In the genomic region with DNA sequence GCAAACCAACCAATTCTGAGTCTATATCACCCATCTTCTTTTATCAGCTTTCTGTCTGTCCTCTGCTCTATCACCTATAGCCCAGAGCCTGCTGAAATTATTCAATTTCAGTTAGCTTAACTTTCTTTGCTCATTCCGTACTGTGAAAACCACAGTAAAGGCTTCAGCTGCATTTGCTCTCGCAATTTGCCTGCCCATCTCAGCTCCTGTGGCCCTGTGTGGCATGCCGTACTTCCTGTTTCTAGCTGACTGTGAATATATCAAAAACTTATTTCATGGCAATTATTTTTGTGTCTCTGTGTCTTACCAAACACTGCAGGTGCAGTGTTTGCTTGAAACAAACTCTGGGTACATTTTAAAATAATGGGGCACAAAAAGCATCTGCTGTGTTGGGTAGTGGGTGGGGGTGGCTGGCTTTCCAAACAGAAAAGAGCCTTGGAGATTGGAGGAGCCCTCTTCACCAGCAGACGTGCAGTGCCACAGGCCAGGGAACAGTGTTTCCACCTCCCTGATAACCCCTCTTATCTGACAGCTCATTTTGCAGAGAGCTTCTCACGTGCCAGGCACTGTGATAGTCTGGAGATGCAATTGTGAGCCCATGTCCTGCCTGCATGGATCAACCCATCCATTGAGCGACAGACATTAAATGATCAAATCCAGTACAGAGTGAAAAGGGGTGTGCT, we compare ENCODE assay signal across 13 cellular contexts. TPM values are rescaled to one million over a fixed set of nuclear protein-coding genes. Genes with fewer than 3 reads are reported as not detected.
DNase-seq lines count a peak whose midpoint lies in the region; ATAC-seq and TF ChIP-seq lines count a peak whose summit lies in the region.
"Had no signal": no experiment of that assay in that cellular context is flagged by ENCODE, and none has a peak within 500 bp of the region (broad histone marks: within the 10 kb centered on the region; RNA-seq: fewer than 3 reads in every experiment).

No MANE protein-coding gene starts in this region.

- H3K36me3 Mint-ChIP-seq in activated CD4-positive, alpha-beta T cell treated with anti-CD3 and anti-CD28 coated beads, Interleukin-2, amount 10 ng/mL, durations not matched to agents 24 days and 14 days (ENCODE audit: low read depth) = no peaks in the 10 kb centered on the region
- H3K36me3 Mint-ChIP-seq: stimulated activated memory B cell treated with anti-CD40 and anti-IgM and Interleukin-4, amounts not matched to agents 10 μg/mL and 1 μg/mL and 100 μg/mL, for 72 hours had no signal

- H3K27ac Mint-ChIP-seq in activated CD4-positive, alpha-beta T cell treated with anti-CD3 and anti-CD28 coated beads, Interleukin-2, amount 10 ng/mL, durations not matched to agents 24 days and 14 days = peak overlapping the region; percentile 14
- H3K27ac Mint-ChIP-seq: stimulated activated memory B cell treated with anti-CD40 and anti-IgM and Interleukin-4, amounts not matched to agents 10 μg/mL and 1 μg/mL and 100 μg/mL, for 72 hours had no signal

- peak overlapping the region; percentile 70 for H3K9ac ChIP-seq in Loucy (ENCODE audit: low read depth, low read length, poor library complexity, severe bottlenecking)

- H3K4me3 ChIP-seq in Loucy (ENCODE audit: low read length, poor library complexity, severe bottlenecking) = peak overlapping the region; percentile 67
- H3K4me3 ChIP-seq: adrenal gland had no signal

- peaks cover 57% of the 10 kb centered on the region for H3K4me1 ChIP-seq in Loucy (ENCODE audit: insufficient read depth, low read length, poor library complexity, severe bottlenecking)
- H3K4me1 ChIP-seq: adrenal gland had no signal

- peaks cover 9% of the 10 kb centered on the region for H3K27me3 Mint-ChIP-seq in activated CD4-positive, alpha-beta T cell treated with anti-CD3 and anti-CD28 coated beads, Interleukin-2, amount 10 ng/mL, durations not matched to agents 24 days and 14 days

- TF ChIP-seq CTCF in Loucy (conservative IDR thresholded peaks at IDR 0.05; ENCODE audit: low read length) = no peak

- DNase-seq in AML-193 (lab: John Stamatoyannopoulos, UW) (peak; percentile 31 to 53), RKO (ENCODE audit: low spot score) (no peak), SK-N-DZ (ENCODE audit: low spot score) (no peak), DMS 273 treated with DMSO at 0.1 percent for 48 hours (lab: John Stamatoyannopoulos, UW) (no peak)
- DNase-seq in activated CD4-positive, alpha-beta T cell treated with anti-CD3 and anti-CD28 coated beads, Interleukin-2, amount 10 ng/mL, durations not matched to agents 24 days and 14 days = peak; percentile 79
- peak; percentile 16 for DNase-seq in effector CD8-positive, alpha-beta T cell (lab: John Stamatoyannopoulos, UW)

- H3K4me2 ChIP-seq in Loucy (ENCODE audit: low read depth, low read length, poor library complexity, severe bottlenecking) = peak overlapping the region; percentile 77

- H4K20me1 ChIP-seq in Loucy (ENCODE audit: insufficient read depth, low read length, poor library complexity, severe bottlenecking) = no peaks in the 10 kb centered on the region

- peak overlapping the region; percentile 57 for H3K4me3 Mint-ChIP-seq in activated CD4-positive, alpha-beta T cell treated with anti-CD3 and anti-CD28 coated beads, Interleukin-2, amount 10 ng/mL, durations not matched to agents 24 days and 14 days
- H3K4me3 Mint-ChIP-seq: stimulated activated memory B cell treated with anti-CD40 and anti-IgM and Interleukin-4, amounts not matched to agents 10 μg/mL and 1 μg/mL and 100 μg/mL, for 72 hours had no signal

- H3K4me1 Mint-ChIP-seq in activated CD4-positive, alpha-beta T cell treated with anti-CD3 and anti-CD28 coated beads, Interleukin-2, amount 10 ng/mL, durations not matched to agents 24 days and 14 days = peaks cover 26% of the 10 kb centered on the region

- H3K9me3 ChIP-seq in Loucy (ENCODE audit: insufficient read depth, low read depth, low read length) = no peaks in the 10 kb centered on the region
- H3K9me3 ChIP-seq: adrenal gland had no signal

- no peak for ATAC-seq in GM21360 (IDR thresholded peaks at IDR 0.05; ENCODE audit: unreplicated experiment)
- ATAC-seq: stimulated activated memory B cell treated with anti-CD40 and anti-IgM and Interleukin-4, amounts not matched to agents 10 μg/mL and 1 μg/mL and 100 μg/mL, for 72 hours had no signal

- no peaks in the 10 kb centered on the region for H3K9me2 ChIP-seq in Loucy (replicated peaks; ENCODE audit: low read depth, low read length)

- no peaks in the 10 kb centered on the region for H3K27me3 ChIP-seq in Loucy (ENCODE audit: insufficient read depth, low read length, poor library complexity, severe bottlenecking)
- H3K27me3 ChIP-seq: adrenal gland had no signal

- H3K79me2 ChIP-seq in Loucy (ENCODE audit: insufficient read depth, low read length) = no peaks in the 10 kb centered on the region

- peak overlapping the region; percentile 56 for H2AFZ ChIP-seq in Loucy (ENCODE audit: low read length)

- H3K36me3 ChIP-seq in Loucy (ENCODE audit: insufficient read depth, low read length) = no peaks in the 10 kb centered on the region
- H3K36me3 ChIP-seq: adrenal gland had no signal

- H3F3A ChIP-seq in Loucy (ENCODE audit: low read depth) = peaks cover 21% of the 10 kb centered on the region; the same call in 1 of the 2 replicates

- intact Hi-C loops in activated CD4-positive, alpha-beta T cell treated with anti-CD3 and anti-CD28 coated beads, Interleukin-2, amount 10 ng/mL, durations not matched to agents 24 days and 14 days (cut with micrococcal nuclease) = no loop called here

- H3K9me3 Mint-ChIP-seq in activated CD4-positive, alpha-beta T cell treated with anti-CD3 and anti-CD28 coated beads, Interleukin-2, amount 10 ng/mL, durations not matched to agents 24 days and 14 days = no peaks in the 10 kb centered on the region
- H3K9me3 Mint-ChIP-seq: stimulated activated memory B cell treated with anti-CD40 and anti-IgM and Interleukin-4, amounts not matched to agents 10 μg/mL and 1 μg/mL and 100 μg/mL, for 72 hours had no signal

RNA-seq across cellular contexts. Expression of a gene that starts 45.2 kb away (rescaled TPM):
- total RNA-seq in activated CD4-positive, alpha-beta T cell treated with anti-CD3 and anti-CD28 coated beads, Interleukin-2, amount 10 ng/mL, durations not matched to agents 24 days and 14 days = not detected in 2 replicates
- polyA plus RNA-seq in SK-N-DZ (2014; cell fraction: cytosol; rRNA removed) = 4.3 and 6.2 TPM in 2 replicates
- 7.3 and 8.1 TPM in 2 replicates for polyA plus RNA-seq in SK-N-DZ (2014; cell fraction: nucleus; rRNA removed)
- total RNA-seq: NCI-H460; T-helper 1 cell treated with Interleukin-12 subunit alpha and Interleukin-12 subunit beta and Interleukin-4 antibody, amounts not matched to agents 30 ng/mL and 1 ng/mL, for 36 hours had no signal
- polyA plus RNA-seq: IgD-negative memory B cell had no signal

Comparison
In these comparisons a context has a peak if more than half of its experiments do, and no peak if none do; other contexts are left out.
1. DNase-seq: peak in AML-193 (2 of 2), activated CD4-positive, alpha-beta T cell treated with anti-CD3 and anti-CD28 coated beads, Interleukin-2, amount 10 ng/mL, durations not matched to agents 24 days and 14 days (single experiment) and effector CD8-positive, alpha-beta T cell (single experiment); none in RKO (single experiment), SK-N-DZ (single experiment) and DMS 273 treated with DMSO at 0.1 percent for 48 hours (single experiment).